8 cellular contexts compared by ENCODE assay signal in the genomic region with DNA sequence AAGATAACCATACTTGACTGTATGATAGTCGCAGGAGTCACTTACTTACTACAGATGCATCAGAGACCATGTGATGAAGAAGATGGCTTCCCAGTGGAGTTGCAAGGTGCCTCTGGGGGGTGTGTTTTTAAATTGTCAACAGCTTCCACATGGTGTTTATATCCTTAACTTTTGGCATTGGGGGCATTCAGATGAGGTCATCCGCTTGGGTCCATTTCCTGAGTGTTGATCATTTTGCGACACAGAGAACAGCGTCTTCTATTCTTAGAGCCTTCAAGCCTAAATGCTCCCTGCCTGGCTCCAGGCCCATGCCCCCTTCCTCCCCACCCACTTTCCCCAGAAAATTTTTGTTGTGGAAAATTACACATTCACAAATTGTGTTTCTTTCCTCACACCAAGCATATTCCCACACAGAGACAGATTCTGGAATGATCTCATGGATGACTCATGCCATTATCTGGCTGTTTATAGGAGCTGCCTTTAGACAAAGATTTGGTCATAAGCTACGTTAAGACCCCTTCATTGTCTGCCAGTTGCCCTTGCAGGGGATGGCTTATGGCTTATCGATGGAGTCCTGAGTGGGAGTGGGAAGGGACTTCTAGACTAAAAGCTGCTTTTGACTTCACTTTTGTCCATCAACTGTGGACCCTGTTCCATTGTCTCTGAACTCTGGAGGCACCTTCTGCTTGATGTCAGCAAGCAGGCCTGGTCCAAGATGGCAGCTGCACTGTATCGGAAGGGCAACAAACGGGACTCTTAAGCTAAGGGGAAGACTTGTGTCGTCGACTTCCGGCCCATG.
A peak's percentile ranks its signal among the peaks of the same experiment; 100 is the strongest.
DNase-seq lines count a peak whose midpoint lies in the region; ATAC-seq, FAIRE-seq and TF ChIP-seq lines count a peak whose summit lies in the region.

No MANE protein-coding gene starts in this region.

- H3K27ac Mint-ChIP-seq in activated naive CD8-positive, alpha-beta T cell treated with anti-CD3 and anti-CD28 coated beads, Interleukin-2, amount 50 U/mL, for 24 hours: peak overlapping the region; percentile 37
- no peak overlapping the region for H3K27ac Mint-ChIP-seq in activated naive CD8-positive, alpha-beta T cell treated with anti-CD3 and anti-CD28 coated beads for 36 hours

- H3K27me3 ChIP-seq in breast epithelium: no peaks in the 10 kb centered on the region

- no peaks in the 10 kb centered on the region for H3K36me3 ChIP-seq in breast epithelium

- H3K27ac ChIP-seq in breast epithelium: peak overlapping the region; percentile 87 to 88

- peaks cover 72% of the 10 kb centered on the region for H3K4me1 Mint-ChIP-seq in activated naive CD8-positive, alpha-beta T cell treated with anti-CD3 and anti-CD28 coated beads, Interleukin-2, amount 50 U/mL, for 24 hours
- peaks cover 52% of the 10 kb centered on the region for H3K4me1 Mint-ChIP-seq in activated naive CD8-positive, alpha-beta T cell treated with anti-CD3 and anti-CD28 coated beads for 36 hours

- 61 to 71% methylated on average over 11 of the region's 11 CpGs for WGBS in lower leg skin, 2 donors

- TF ChIP-seq CTCF in breast epithelium (IDR thresholded peaks at IDR 0.05): no peak
- no peak for TF ChIP-seq CTCF in lower leg skin (IDR thresholded peaks at IDR 0.05)

- H3K4me3 ChIP-seq in breast epithelium (no peak overlapping the region), lower leg skin (ENCODE audit: low read depth, poor library complexity, severe bottlenecking) (no peak overlapping the region)

- H3K4me3 Mint-ChIP-seq in activated naive CD8-positive, alpha-beta T cell treated with anti-CD3 and anti-CD28 coated beads, Interleukin-2, amount 50 U/mL, for 24 hours: no peak overlapping the region
- no peak overlapping the region for H3K4me3 Mint-ChIP-seq in activated naive CD8-positive, alpha-beta T cell treated with anti-CD3 and anti-CD28 coated beads for 36 hours

- peaks cover 3 to 5% of the 10 kb centered on the region in 2 donors for H3K4me1 ChIP-seq in breast epithelium

- H3K9me3 Mint-ChIP-seq in activated naive CD8-positive, alpha-beta T cell treated with anti-CD3 and anti-CD28 coated beads, Interleukin-2, amount 50 U/mL, for 24 hours: peaks cover 13% of the 10 kb centered on the region
- H3K9me3 Mint-ChIP-seq in activated naive CD8-positive, alpha-beta T cell treated with anti-CD3 and anti-CD28 coated beads for 36 hours: peaks cover 10% of the 10 kb centered on the region

- peaks cover 30% of the 10 kb centered on the region for H3K36me3 Mint-ChIP-seq in activated naive CD8-positive, alpha-beta T cell treated with anti-CD3 and anti-CD28 coated beads, Interleukin-2, amount 50 U/mL, for 24 hours (ENCODE audit: low read depth)
- peaks cover 31% of the 10 kb centered on the region for H3K36me3 Mint-ChIP-seq in activated naive CD8-positive, alpha-beta T cell treated with anti-CD3 and anti-CD28 coated beads for 36 hours

- intact Hi-C loops in breast epithelium (cut with DNase I; ENCODE audit: low total_unique reads): loop anchor here (10.0 kb wide), 1 partner anchor 82 kb away; no protein-coding TSS in a partner anchor
- intact Hi-C loops in lower leg skin (cut with DNase I; ENCODE audit: low total_unique reads): no loop called here

- TF ChIP-seq POLR2A in breast epithelium (IDR thresholded peaks at IDR 0.05) (no peak), lower leg skin (IDR thresholded peaks at IDR 0.05) (no peak)

- H3K9me3 ChIP-seq in breast epithelium: no peaks in the 10 kb centered on the region

- FAIRE-seq in urothelium cell line (lab: Jason Lieb, UNC): no peak

- no peak for ATAC-seq in activated naive CD8-positive, alpha-beta T cell treated with anti-CD3 and anti-CD28 coated beads, Interleukin-2, amount 50 U/mL, for 24 hours

- DNase-seq in activated naive CD8-positive, alpha-beta T cell treated with anti-CD3 and anti-CD28 coated beads, Interleukin-2, amount 50 U/mL, for 24 hours: no peak
- no peak for DNase-seq in activated naive CD8-positive, alpha-beta T cell treated with anti-CD3 and anti-CD28 coated beads for 36 hours
- DNase-seq in breast epithelium (ENCODE audit: low spot score in 2 of 2) (no peak), lower leg skin (ENCODE audit: low spot score in 2 of 2) (peak; percentile 51 to 90), urothelium cell line (ENCODE audit: low spot score) (peak; percentile 35), retina (no peak), KG1 (lab: John Stamatoyannopoulos, UW) (no peak), NCI-H187 treated with DMSO at 0.1 percent for 48 hours (lab: John Stamatoyannopoulos, UW) (no peak)

- H3K27me3 Mint-ChIP-seq in activated naive CD8-positive, alpha-beta T cell treated with anti-CD3 and anti-CD28 coated beads, Interleukin-2, amount 50 U/mL, for 24 hours: no peaks in the 10 kb centered on the region
- H3K27me3 Mint-ChIP-seq in activated naive CD8-positive, alpha-beta T cell treated with anti-CD3 and anti-CD28 coated beads for 36 hours: no peaks in the 10 kb centered on the region

Comparison
In these comparisons a context has a peak if more than half of its experiments do, and no peak if none do; other contexts are left out.
1. DNase-seq: peak in lower leg skin (2 of 2) and urothelium cell line (single experiment); none in activated naive CD8-positive, alpha-beta T cell treated with anti-CD3 and anti-CD28 coated beads, Interleukin-2, amount 50 U/mL, for 24 hours (single experiment), activated naive CD8-positive, alpha-beta T cell treated with anti-CD3 and anti-CD28 coated beads for 36 hours (single experiment), breast epithelium (0 of 2), retina (single experiment), KG1 (single experiment) and NCI-H187 treated with DMSO at 0.1 percent for 48 hours (single experiment).